ENCODE assay signal across 1 cellular context in the genomic region with DNA sequence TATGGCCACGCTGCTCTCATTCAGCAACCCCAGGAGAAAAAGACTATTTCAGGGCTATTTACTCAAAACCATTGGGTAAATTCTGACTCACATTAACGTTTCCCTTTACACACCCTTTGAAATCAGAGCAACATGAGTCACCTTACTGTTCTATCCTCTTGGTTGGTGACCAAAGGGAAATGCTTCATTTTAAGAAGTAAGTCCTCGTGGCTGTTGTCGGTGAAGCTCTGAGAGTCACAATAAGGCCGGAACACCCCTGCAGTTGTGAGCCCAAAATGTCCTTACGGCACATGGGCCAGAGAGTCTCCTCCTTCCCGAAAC.
TF ChIP-seq lines count a peak whose summit lies in the region.

No MANE protein-coding gene starts in this region.

TF ChIP-seq in HepG2, 621 proteins besides CTCF, POLR2A, EP300 and RAD21 (continued from another document):
- TF ChIP-seq, protein P1, sequence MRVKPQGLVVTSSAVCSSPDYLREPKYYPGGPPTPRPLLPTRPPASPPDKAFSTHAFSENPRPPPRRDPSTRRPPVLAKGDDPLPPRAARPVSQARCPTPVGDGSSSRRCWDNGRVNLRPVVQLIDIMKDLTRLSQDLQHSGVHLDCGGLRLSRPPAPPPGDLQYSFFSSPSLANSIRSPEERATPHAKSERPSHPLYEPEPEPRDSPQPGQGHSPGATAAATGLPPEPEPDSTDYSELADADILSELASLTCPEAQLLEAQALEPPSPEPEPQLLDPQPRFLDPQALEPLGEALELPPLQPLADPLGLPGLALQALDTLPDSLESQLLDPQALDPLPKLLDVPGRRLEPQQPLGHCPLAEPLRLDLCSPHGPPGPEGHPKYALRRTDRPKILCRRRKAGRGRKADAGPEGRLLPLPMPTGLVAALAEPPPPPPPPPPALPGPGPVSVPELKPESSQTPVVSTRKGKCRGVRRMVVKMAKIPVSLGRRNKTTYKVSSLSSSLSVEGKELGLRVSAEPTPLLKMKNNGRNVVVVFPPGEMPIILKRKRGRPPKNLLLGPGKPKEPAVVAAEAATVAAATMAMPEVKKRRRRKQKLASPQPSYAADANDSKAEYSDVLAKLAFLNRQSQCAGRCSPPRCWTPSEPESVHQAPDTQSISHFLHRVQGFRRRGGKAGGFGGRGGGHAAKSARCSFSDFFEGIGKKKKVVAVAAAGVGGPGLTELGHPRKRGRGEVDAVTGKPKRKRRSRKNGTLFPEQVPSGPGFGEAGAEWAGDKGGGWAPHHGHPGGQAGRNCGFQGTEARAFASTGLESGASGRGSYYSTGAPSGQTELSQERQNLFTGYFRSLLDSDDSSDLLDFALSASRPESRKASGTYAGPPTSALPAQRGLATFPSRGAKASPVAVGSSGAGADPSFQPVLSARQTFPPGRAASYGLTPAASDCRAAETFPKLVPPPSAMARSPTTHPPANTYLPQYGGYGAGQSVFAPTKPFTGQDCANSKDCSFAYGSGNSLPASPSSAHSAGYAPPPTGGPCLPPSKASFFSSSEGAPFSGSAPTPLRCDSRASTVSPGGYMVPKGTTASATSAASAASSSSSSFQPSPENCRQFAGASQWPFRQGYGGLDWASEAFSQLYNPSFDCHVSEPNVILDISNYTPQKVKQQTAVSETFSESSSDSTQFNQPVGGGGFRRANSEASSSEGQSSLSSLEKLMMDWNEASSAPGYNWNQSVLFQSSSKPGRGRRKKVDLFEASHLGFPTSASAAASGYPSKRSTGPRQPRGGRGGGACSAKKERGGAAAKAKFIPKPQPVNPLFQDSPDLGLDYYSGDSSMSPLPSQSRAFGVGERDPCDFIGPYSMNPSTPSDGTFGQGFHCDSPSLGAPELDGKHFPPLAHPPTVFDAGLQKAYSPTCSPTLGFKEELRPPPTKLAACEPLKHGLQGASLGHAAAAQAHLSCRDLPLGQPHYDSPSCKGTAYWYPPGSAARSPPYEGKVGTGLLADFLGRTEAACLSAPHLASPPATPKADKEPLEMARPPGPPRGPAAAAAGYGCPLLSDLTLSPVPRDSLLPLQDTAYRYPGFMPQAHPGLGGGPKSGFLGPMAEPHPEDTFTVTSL (CRISPR knock-in tag; IDR thresholded peaks at IDR 0.05; ENCODE audit: borderline replicate concordance) = peak; percentile 30; the same call in 1 of the 2 replicates
- TF ChIP-seq, protein P2, sequence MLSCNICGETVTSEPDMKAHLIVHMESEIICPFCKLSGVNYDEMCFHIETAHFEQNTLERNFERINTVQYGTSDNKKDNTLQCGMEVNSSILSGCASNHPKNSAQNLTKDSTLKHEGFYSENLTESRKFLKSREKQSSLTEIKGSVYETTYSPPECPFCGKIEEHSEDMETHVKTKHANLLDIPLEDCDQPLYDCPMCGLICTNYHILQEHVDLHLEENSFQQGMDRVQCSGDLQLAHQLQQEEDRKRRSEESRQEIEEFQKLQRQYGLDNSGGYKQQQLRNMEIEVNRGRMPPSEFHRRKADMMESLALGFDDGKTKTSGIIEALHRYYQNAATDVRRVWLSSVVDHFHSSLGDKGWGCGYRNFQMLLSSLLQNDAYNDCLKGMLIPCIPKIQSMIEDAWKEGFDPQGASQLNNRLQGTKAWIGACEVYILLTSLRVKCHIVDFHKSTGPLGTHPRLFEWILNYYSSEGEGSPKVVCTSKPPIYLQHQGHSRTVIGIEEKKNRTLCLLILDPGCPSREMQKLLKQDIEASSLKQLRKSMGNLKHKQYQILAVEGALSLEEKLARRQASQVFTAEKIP (CRISPR knock-in tag; IDR thresholded peaks at IDR 0.05; ENCODE audit: borderline replicate concordance) = no peak
TF ChIP-seq in HepG2: peak in this region for 26.
